8 cellular contexts compared by ENCODE assay signal in genomic region chr12:62466596-62467411, GRCh38. TPM values are rescaled to one million over a fixed set of nuclear protein-coding genes. Genes with fewer than 3 reads are reported as not detected.
DNase-seq lines count a peak whose midpoint lies in the region; ATAC-seq, FAIRE-seq and TF ChIP-seq lines count a peak whose summit lies in the region.

Gene MON2 (plus strand): TSS chr12:62466826. CDS start chr12:62467208, 382 bp downstream.

- TF ChIP-seq CTCF in AG04449 (IDR thresholded peaks at IDR 0.05; ENCODE audit: insufficient read depth, low read length, missing control alignments) = no peak
- no peak for TF ChIP-seq CTCF in WTC11 (IDR thresholded peaks at IDR 0.05)
- no peak for TF ChIP-seq CTCF in bronchial epithelial cell (IDR thresholded peaks at IDR 0.05; ENCODE audit: insufficient read depth, low read length, severe bottlenecking)

- peak; percentile 91 for ATAC-seq in GM18873 (IDR thresholded peaks at IDR 0.05; ENCODE audit: low FRiP score, unreplicated experiment)
- ATAC-seq in HG03135 (IDR thresholded peaks at IDR 0.05; ENCODE audit: unreplicated experiment) = peak; percentile 98
- ATAC-seq in WTC11 = peak; percentile 96

- peaks cover 7% of the 10 kb centered on the region; the same call in 1 of the 2 replicates for H3K27me3 Mint-ChIP-seq in WTC11 (ENCODE audit: low read depth)
- peaks cover 1 to 18% (median 11%) of the 10 kb centered on the region in 3 donors for H3K27me3 Mint-ChIP-seq in immature natural killer cell (ENCODE audit: low read depth in 3 of 3)

- H3K36me3 Mint-ChIP-seq in WTC11 (peaks cover 18% of the 10 kb centered on the region), immature natural killer cell (no peaks in the 10 kb centered on the region)

- no peak for FAIRE-seq in bronchial epithelial cell (lab: Jason Lieb, UNC)

- H3K27me3 ChIP-seq in bronchial epithelial cell (ENCODE audit: control insufficient read depth, insufficient read depth, low read length) = no peaks in the 10 kb centered on the region

- CTCF ChIA-PET in AG04449 (lab: Yijun Ruan, JAX) (interaction anchor here (0.8 to 3.9 kb wide), 6 partner anchors 19 to 809 kb away, joined by 3 to 30 read pairs (median 4); partner anchors contain the start of gene USP15), WTC11 (lab: Charles Lee) (interaction anchor here (0.6 to 3.1 kb wide), 4 partner anchors 28 to 157 kb away, joined by 3 to 28 read pairs (median 8); no protein-coding TSS in a partner anchor)

- peaks cover 24% of the 10 kb centered on the region for H3K9me3 Mint-ChIP-seq in WTC11
- H3K9me3 Mint-ChIP-seq in immature natural killer cell = peaks cover 4 to 15% (median 12%) of the 10 kb centered on the region in 6 donors

- H3K27ac Mint-ChIP-seq in WTC11 = peak within 1 kb of the TSS; percentile 46
- H3K27ac Mint-ChIP-seq in immature natural killer cell = peak within 1 kb of the TSS; percentile 91 to 98 (median 95)

- POLR2A ChIA-PET in AG04449 (lab: Yijun Ruan, JAX) = interaction anchor here (0.8 to 1.3 kb wide), 3 partner anchors 15 to 71 kb away, joined by 3 to 4 read pairs (median 3); no protein-coding TSS in a partner anchor
- POLR2A ChIA-PET in WTC11 (lab: Charles Lee) = interaction anchor here (1.0 kb wide), 1 partner anchor 133 kb away, joined by 3 read pairs; no protein-coding TSS in a partner anchor

- peak within 1 kb of the TSS; percentile 96 for H3K4me3 ChIP-seq in AG04449 (ENCODE audit: low read depth, low read length)
- peak within 1 kb of the TSS; percentile 96 for H3K4me3 ChIP-seq in bronchial epithelial cell (ENCODE audit: low read depth, low read length)

- H3K4me3 Mint-ChIP-seq in WTC11 (peak within 1 kb of the TSS; percentile 90), immature natural killer cell (peak within 1 kb of the TSS; percentile 90 to 99 (median 96))

- H3K36me3 ChIP-seq in bronchial epithelial cell (ENCODE audit: control insufficient read depth, insufficient read depth, low read length) = no peaks in the 10 kb centered on the region

- DNase-seq in AG04449 (ENCODE audit: low read depth, low spot score) = no peak
- DNase-seq in NCI-H2227 treated with DMSO at 0.1 percent for 48 hours (lab: John Stamatoyannopoulos, UW) = peak; percentile 70
- peak; percentile 79 for DNase-seq in WTC11 (ENCODE audit: low spot score)
- peak; percentile 72 for DNase-seq in bronchial epithelial cell (ENCODE audit: low read depth)
- DNase-seq in immature natural killer cell = peak; percentile 90 to 91 (median 90)
- DNase-seq in smooth muscle cell of the brain vasculature (ENCODE audit: low read depth, low spot score) = peak; percentile 49

- H3K4me1 Mint-ChIP-seq in WTC11 (peaks cover 8% of the 10 kb centered on the region), immature natural killer cell (peaks cover 31 to 34% of the 10 kb centered on the region in 2 donors)

TF ChIP-seq in WTC11, 78 proteins besides CTCF, POLR2A, EP300 and RAD21 (continues in another document):
- TF ChIP-seq NR2C2 (CRISPR knock-in tag; IDR thresholded peaks at IDR 0.05) (no peak), GRHL2 (CRISPR knock-in tag; IDR thresholded peaks at IDR 0.05; ENCODE audit: insufficient replicate concordance, severe bottlenecking) (no peak), RELA (CRISPR knock-in tag; IDR thresholded peaks at IDR 0.05; ENCODE audit: borderline replicate concordance) (peak; percentile 53; the same call in 1 of the 2 replicates), MLX (CRISPR knock-in tag; IDR thresholded peaks at IDR 0.05) (no peak), ZNF138 (CRISPR knock-in tag; conservative IDR thresholded peaks at IDR 0.05) (no peak), TEAD1 (CRISPR knock-in tag; IDR thresholded peaks at IDR 0.05) (no peak), MYBL2 (CRISPR knock-in tag; IDR thresholded peaks at IDR 0.05) (no peak), GABPB1 (CRISPR knock-in tag; IDR thresholded peaks at IDR 0.05) (peak; percentile 65; the same call in 1 of the 2 replicates), CBFB (CRISPR knock-in tag; IDR thresholded peaks at IDR 0.05; ENCODE audit: low read depth) (no peak), USF2 (CRISPR knock-in tag; IDR thresholded peaks at IDR 0.05) (peak; percentile 56), ZNF263 (CRISPR knock-in tag; IDR thresholded peaks at IDR 0.05; ENCODE audit: low read depth) (no peak), TP53 (CRISPR knock-in tag; IDR thresholded peaks at IDR 0.05) (no peak), NR1H2 (CRISPR knock-in tag; IDR thresholded peaks at IDR 0.05) (no peak), JAZF1 (CRISPR knock-in tag; IDR thresholded peaks at IDR 0.05) (no peak), ETV6 (CRISPR knock-in tag; IDR thresholded peaks at IDR 0.05) (no peak; the same call in 1 of the 2 replicates), ELF4 (CRISPR knock-in tag; IDR thresholded peaks at IDR 0.05; ENCODE audit: low read depth) (no peak), CREM (CRISPR knock-in tag; IDR thresholded peaks at IDR 0.05) (peak; percentile 86; the same call in 1 of the 2 replicates), IRF2 (CRISPR knock-in tag; IDR thresholded peaks at IDR 0.05; ENCODE audit: borderline replicate concordance, low read depth) (no peak), ZNF396 (CRISPR knock-in tag; IDR thresholded peaks at IDR 0.05; ENCODE audit: borderline replicate concordance) (no peak), E2F1 (CRISPR knock-in tag; IDR thresholded peaks at IDR 0.05) (no peak), CREB1 (CRISPR knock-in tag; IDR thresholded peaks at IDR 0.05) (no peak; the same call in 1 of the 2 replicates)
- TF ChIP-seq, protein P1, sequence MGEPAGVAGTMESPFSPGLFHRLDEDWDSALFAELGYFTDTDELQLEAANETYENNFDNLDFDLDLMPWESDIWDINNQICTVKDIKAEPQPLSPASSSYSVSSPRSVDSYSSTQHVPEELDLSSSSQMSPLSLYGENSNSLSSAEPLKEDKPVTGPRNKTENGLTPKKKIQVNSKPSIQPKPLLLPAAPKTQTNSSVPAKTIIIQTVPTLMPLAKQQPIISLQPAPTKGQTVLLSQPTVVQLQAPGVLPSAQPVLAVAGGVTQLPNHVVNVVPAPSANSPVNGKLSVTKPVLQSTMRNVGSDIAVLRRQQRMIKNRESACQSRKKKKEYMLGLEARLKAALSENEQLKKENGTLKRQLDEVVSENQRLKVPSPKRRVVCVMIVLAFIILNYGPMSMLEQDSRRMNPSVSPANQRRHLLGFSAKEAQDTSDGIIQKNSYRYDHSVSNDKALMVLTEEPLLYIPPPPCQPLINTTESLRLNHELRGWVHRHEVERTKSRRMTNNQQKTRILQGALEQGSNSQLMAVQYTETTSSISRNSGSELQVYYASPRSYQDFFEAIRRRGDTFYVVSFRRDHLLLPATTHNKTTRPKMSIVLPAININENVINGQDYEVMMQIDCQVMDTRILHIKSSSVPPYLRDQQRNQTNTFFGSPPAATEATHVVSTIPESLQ (CRISPR knock-in tag; IDR thresholded peaks at IDR 0.05) = no peak
- TF ChIP-seq, protein P2, sequence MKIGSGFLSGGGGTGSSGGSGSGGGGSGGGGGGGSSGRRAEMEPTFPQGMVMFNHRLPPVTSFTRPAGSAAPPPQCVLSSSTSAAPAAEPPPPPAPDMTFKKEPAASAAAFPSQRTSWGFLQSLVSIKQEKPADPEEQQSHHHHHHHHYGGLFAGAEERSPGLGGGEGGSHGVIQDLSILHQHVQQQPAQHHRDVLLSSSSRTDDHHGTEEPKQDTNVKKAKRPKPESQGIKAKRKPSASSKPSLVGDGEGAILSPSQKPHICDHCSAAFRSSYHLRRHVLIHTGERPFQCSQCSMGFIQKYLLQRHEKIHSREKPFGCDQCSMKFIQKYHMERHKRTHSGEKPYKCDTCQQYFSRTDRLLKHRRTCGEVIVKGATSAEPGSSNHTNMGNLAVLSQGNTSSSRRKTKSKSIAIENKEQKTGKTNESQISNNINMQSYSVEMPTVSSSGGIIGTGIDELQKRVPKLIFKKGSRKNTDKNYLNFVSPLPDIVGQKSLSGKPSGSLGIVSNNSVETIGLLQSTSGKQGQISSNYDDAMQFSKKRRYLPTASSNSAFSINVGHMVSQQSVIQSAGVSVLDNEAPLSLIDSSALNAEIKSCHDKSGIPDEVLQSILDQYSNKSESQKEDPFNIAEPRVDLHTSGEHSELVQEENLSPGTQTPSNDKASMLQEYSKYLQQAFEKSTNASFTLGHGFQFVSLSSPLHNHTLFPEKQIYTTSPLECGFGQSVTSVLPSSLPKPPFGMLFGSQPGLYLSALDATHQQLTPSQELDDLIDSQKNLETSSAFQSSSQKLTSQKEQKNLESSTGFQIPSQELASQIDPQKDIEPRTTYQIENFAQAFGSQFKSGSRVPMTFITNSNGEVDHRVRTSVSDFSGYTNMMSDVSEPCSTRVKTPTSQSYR (CRISPR knock-in tag; IDR thresholded peaks at IDR 0.05) = no peak

RNA-seq across cellular contexts. Expression of gene MON2, which starts in this region (rescaled TPM):
- total RNA-seq in WTC11 (2021) = 25.8 to 30.9 TPM (median 30.8 TPM) in 3 replicates
- total RNA-seq in bronchial epithelial cell = 19.6 and 21.3 TPM in 2 replicates
- 10 to 100 TPM in 2 of 3 donors, 1 to 10 TPM in 1; 7.0 to 22.8 (median 13.8) TPM for polyA plus RNA-seq in immature natural killer cell
